1 cellular context compared by ENCODE assay signal in genomic region chr11:64923944-64924909, GRCh38.
TF ChIP-seq lines count a peak whose summit lies in the region.

Gene PPP2R5B (plus strand): TSS chr11:64924689. CDS start chr11:64925735, 1,046 bp downstream.

TF ChIP-seq in SK-N-SH, 30 proteins besides CTCF, POLR2A, EP300 and RAD21 (continued from another document):
- TF ChIP-seq IRF3 (IDR thresholded peaks at IDR 0.05; ENCODE audit: low read depth, low read length) (no peak), GABPA (IDR thresholded peaks at IDR 0.05; ENCODE audit: low read depth) (peak; percentile 53), EZH2phosphoT487 (IDR thresholded peaks at IDR 0.05; ENCODE audit: borderline replicate concordance, low read depth) (no peak), RXRA (IDR thresholded peaks at IDR 0.05; ENCODE audit: borderline replicate concordance, low read depth) (no peak), MAX (IDR thresholded peaks at IDR 0.05; ENCODE audit: low read depth) (peak; percentile 74), SMC3 (IDR thresholded peaks at IDR 0.05; ENCODE audit: low read depth, low read length) (no peak), JUND (IDR thresholded peaks at IDR 0.05) (peak; percentile 89), USF1 (IDR thresholded peaks at IDR 0.05; ENCODE audit: borderline replicate concordance, low read depth) (0 out of 2 replicates have a peak, but pooled peaks have one; percentile 33)
